8 cellular contexts compared by ENCODE assay signal in genomic region chr11:64164392-64165312, GRCh38. TPM values are rescaled to one million over a fixed set of nuclear protein-coding genes. Genes with fewer than 3 reads are reported as not detected.
DNase-seq lines count a peak whose midpoint lies in the region; ATAC-seq and TF ChIP-seq lines count a peak whose summit lies in the region.

No MANE protein-coding gene starts in this region.

- peak overlapping the region; percentile 88 for H3K27ac Mint-ChIP-seq in activated T-cell treated with anti-CD3 and anti-CD28 coated beads, Interleukin-2, amount 50 U/mL, for 24 hours
- peak overlapping the region; percentile 61 for H3K27ac Mint-ChIP-seq in stimulated activated effector memory CD8-positive, alpha-beta T cell treated with anti-CD3 and anti-CD28 coated beads, Interleukin-12 subunit alpha, Interleukin-12 subunit beta, amount 100 ng/mL, for 72 hours

- H3K27me3 ChIP-seq in WERI-Rb-1 (ENCODE audit: insufficient read depth, low read depth, severe bottlenecking) (no peaks in the 10 kb centered on the region), right atrium auricular region (no peaks in the 10 kb centered on the region)

- H3K36me3 ChIP-seq in WERI-Rb-1, result peaks cover 18% of the 10 kb centered on the region
- H3K36me3 ChIP-seq in right atrium auricular region, result no peaks in the 10 kb centered on the region

- no peak for ATAC-seq in stimulated activated effector memory CD8-positive, alpha-beta T cell treated with anti-CD3 and anti-CD28 coated beads, Interleukin-12 subunit alpha, Interleukin-12 subunit beta, amount 100 ng/mL, for 72 hours
- ATAC-seq in GM18870 (IDR thresholded peaks at IDR 0.05; ENCODE audit: unreplicated experiment) (no peak), HG02885 (IDR thresholded peaks at IDR 0.05; ENCODE audit: poor library complexity, unreplicated experiment) (no peak), HG03565 (IDR thresholded peaks at IDR 0.05; ENCODE audit: unreplicated experiment) (no peak)

- H3K4me3 ChIP-seq in WERI-Rb-1 (ENCODE audit: low read depth, low read length) (peak overlapping the region; percentile 69), right atrium auricular region (peak overlapping the region; percentile 66 to 83)

- H3K27ac ChIP-seq in WERI-Rb-1, result peak overlapping the region; percentile 9; the same call in 1 of the 2 replicates
- H3K27ac ChIP-seq in right atrium auricular region, result peak overlapping the region; percentile 71 to 82

- peaks cover 0 to 22% of the 10 kb centered on the region in 2 donors for H3K4me1 ChIP-seq in right atrium auricular region

- H3K4me1 Mint-ChIP-seq in activated T-cell treated with anti-CD3 and anti-CD28 coated beads, Interleukin-2, amount 50 U/mL, for 24 hours (ENCODE audit: low read depth), result peaks cover 22% of the 10 kb centered on the region
- peaks cover 13% of the 10 kb centered on the region for H3K4me1 Mint-ChIP-seq in stimulated activated effector memory CD8-positive, alpha-beta T cell treated with anti-CD3 and anti-CD28 coated beads, Interleukin-12 subunit alpha, Interleukin-12 subunit beta, amount 100 ng/mL, for 72 hours

- TF ChIP-seq CTCF in WERI-Rb-1 (IDR thresholded peaks at IDR 0.05; ENCODE audit: low read depth, low read length) (no peak), right atrium auricular region (IDR thresholded peaks at IDR 0.05) (no peak)

- no peaks in the 10 kb centered on the region for H3K9me3 Mint-ChIP-seq in activated T-cell treated with anti-CD3 and anti-CD28 coated beads, Interleukin-2, amount 50 U/mL, for 24 hours
- H3K9me3 Mint-ChIP-seq in stimulated activated effector memory CD8-positive, alpha-beta T cell treated with anti-CD3 and anti-CD28 coated beads, Interleukin-12 subunit alpha, Interleukin-12 subunit beta, amount 100 ng/mL, for 72 hours, result no peaks in the 10 kb centered on the region

- no peaks in the 10 kb centered on the region for H3K27me3 Mint-ChIP-seq in activated T-cell treated with anti-CD3 and anti-CD28 coated beads, Interleukin-2, amount 50 U/mL, for 24 hours

- DNase-seq in activated T-cell treated with anti-CD3 and anti-CD28 coated beads, Interleukin-2, amount 50 U/mL, for 24 hours, result no peak
- DNase-seq in activated T-cell treated with anti-CD3 and anti-CD28 coated beads, Interleukin-2, amount 50 U/mL, for 1 hour, result no peak
- DNase-seq in WERI-Rb-1 (no peak), right atrium auricular region (ENCODE audit: low spot score) (no peak)
- DNase-seq in stimulated activated effector memory CD8-positive, alpha-beta T cell treated with anti-CD3 and anti-CD28 coated beads, Interleukin-12 subunit alpha, Interleukin-12 subunit beta, amount 100 ng/mL, for 72 hours (ENCODE audit: low spot score in 2 of 2), result no peak

- H3K9me3 ChIP-seq in WERI-Rb-1 (ENCODE audit: severe bottlenecking) (no peaks in the 10 kb centered on the region), right atrium auricular region (no peaks in the 10 kb centered on the region)

- H3K4me3 Mint-ChIP-seq in activated T-cell treated with anti-CD3 and anti-CD28 coated beads, Interleukin-2, amount 50 U/mL, for 24 hours, result peak overlapping the region; percentile 91
- peak overlapping the region; percentile 83 for H3K4me3 Mint-ChIP-seq in stimulated activated effector memory CD8-positive, alpha-beta T cell treated with anti-CD3 and anti-CD28 coated beads, Interleukin-12 subunit alpha, Interleukin-12 subunit beta, amount 100 ng/mL, for 72 hours

- peaks cover 17% of the 10 kb centered on the region for H3K36me3 Mint-ChIP-seq in activated T-cell treated with anti-CD3 and anti-CD28 coated beads, Interleukin-2, amount 50 U/mL, for 24 hours (ENCODE audit: low read depth)
- peaks cover under 1% of the 10 kb centered on the region for H3K36me3 Mint-ChIP-seq in stimulated activated effector memory CD8-positive, alpha-beta T cell treated with anti-CD3 and anti-CD28 coated beads, Interleukin-12 subunit alpha, Interleukin-12 subunit beta, amount 100 ng/mL, for 72 hours

RNA-seq across cellular contexts. Expression of gene MACROD1, which starts 1.3 kb away (rescaled TPM):
- 10 to 100 TPM; 50.7 to 59.0 TPM for total RNA-seq in right atrium auricular region

RNA-seq across cellular contexts. Expression of gene STIP1, which starts 21.3 kb away (rescaled TPM):
- 100 to 1,000 TPM in 1 of 2 donors, 10 to 100 TPM in 1; 88.9 to 114 TPM for total RNA-seq in right atrium auricular region

RNA-seq across cellular contexts. Expression of gene FERMT3, which starts 41.9 kb away (rescaled TPM):
- total RNA-seq in right atrium auricular region, result 10 to 100 TPM in 1 of 2 donors, 1 to 10 TPM in 1; 6.3 to 19.4 TPM
